In genomic region chr14:105962532-105962931, GRCh38 we compare ENCODE assay signal across 11 cellular contexts.
"Had no signal": no experiment of that assay in that cellular context is flagged by ENCODE, and none has a peak within 500 bp of the region (broad histone marks: within the 10 kb centered on the region; RNA-seq: fewer than 3 reads in every experiment).

No MANE protein-coding gene starts in this region.

- H3K27ac Mint-ChIP-seq: GM23338, H9, HFFc6 had no signal

- ATAC-seq: GM23338, HCT116 had no signal

- FAIRE-seq: H1, H54 had no signal

- H3K4me3 ChIP-seq: GM23248, GM23338, HAP-1 had no signal

- DNase-seq: GM23248, GOT3, H7, H9, HCEC 1CT, HFFc6 had no signal

- H3K27ac ChIP-seq: GM23248 had no signal

- H3K4me3 Mint-ChIP-seq: GM23338, H9, HFFc6 had no signal

- H2AFZ ChIP-seq: GM23248, GM23338 had no signal

- H3K4me1 ChIP-seq: HAP-1 had no signal

- H3K4me1 Mint-ChIP-seq: GM23338, H9 had no signal

- H3K9ac ChIP-seq: GM23248 had no signal

- H3K36me3 ChIP-seq: HAP-1 had no signal

- H3K4me2 ChIP-seq: GM23338 had no signal

- H3K9me3 ChIP-seq: HAP-1 had no signal
